ENCODE assay signal across 12 cellular contexts in genomic region chr18:70154591-70155194, GRCh38. TPM values are rescaled to one million over a fixed set of nuclear protein-coding genes. Genes with fewer than 3 reads are reported as not detected.
DNase-seq lines count a peak whose midpoint lies in the region; ATAC-seq, FAIRE-seq and TF ChIP-seq lines count a peak whose summit lies in the region.
"Had no signal": no experiment of that assay in that cellular context is flagged by ENCODE, and none has a peak within 500 bp of the region (broad histone marks: within the 10 kb centered on the region; RNA-seq: fewer than 3 reads in every experiment).

No MANE protein-coding gene starts in this region.

- DNase-seq in GM19239 (ENCODE audit: insufficient read length, low spot score) (no peak), SK-N-SH (no peak), fibroblast of the conjunctiva (ENCODE audit: low read depth) (peak; percentile 8), DMS153 (lab: John Stamatoyannopoulos, UW) (no peak)
- no peak for DNase-seq in stimulated activated effector memory CD8-positive, alpha-beta T cell treated with anti-CD3 and anti-CD28 coated beads, Interleukin-12 subunit alpha, Interleukin-12 subunit beta, amount 100 ng/mL, for 72 hours (ENCODE audit: low spot score in 2 of 2)
- no peak for DNase-seq in naive thymus-derived CD8-positive, alpha-beta T cell
- DNase-seq: amygdala, DMS79 treated with DMSO at 0.1 percent for 48 hours, hippocampal formation had no signal

- H3K79me2 ChIP-seq in SK-N-SH (ENCODE audit: insufficient read depth): peaks cover 6% of the 10 kb centered on the region; the same call in 1 of the 2 replicates

- no peaks in the 10 kb centered on the region for H3K9me3 Mint-ChIP-seq in stimulated activated effector memory CD8-positive, alpha-beta T cell treated with anti-CD3 and anti-CD28 coated beads, Interleukin-12 subunit alpha, Interleukin-12 subunit beta, amount 100 ng/mL, for 72 hours
- H3K9me3 Mint-ChIP-seq in naive thymus-derived CD8-positive, alpha-beta T cell: no peaks in the 10 kb centered on the region

- no peak for TF ChIP-seq EP300 in SK-N-SH (IDR thresholded peaks at IDR 0.05; ENCODE audit: borderline replicate concordance in 1 of 2, low read depth in 1 of 2, low read length in 1 of 2)

- H3K4me3 ChIP-seq in SK-N-SH (ENCODE audit: low read depth in 2 of 2, low read length in 1 of 2): no peak overlapping the region
- H3K4me3 ChIP-seq: thoracic aorta had no signal

- H3K4me2 ChIP-seq in SK-N-SH: no peak overlapping the region

- peaks cover 29% of the 10 kb centered on the region for H3K4me1 Mint-ChIP-seq in stimulated activated effector memory CD8-positive, alpha-beta T cell treated with anti-CD3 and anti-CD28 coated beads, Interleukin-12 subunit alpha, Interleukin-12 subunit beta, amount 100 ng/mL, for 72 hours
- peaks cover 8 to 33% (median 18%) of the 10 kb centered on the region in 4 donors for H3K4me1 Mint-ChIP-seq in naive thymus-derived CD8-positive, alpha-beta T cell

- POLR2A ChIA-PET in SK-N-SH (lab: Yijun Ruan, JAX): no interaction called here
- POLR2A ChIA-PET in naive thymus-derived CD8-positive, alpha-beta T cell (lab: Charles Lee): no interaction called here

- H3K4me1 ChIP-seq in SK-N-SH (ENCODE audit: control insufficient read depth in 1 of 2, insufficient read depth in 2 of 2, low read depth in 1 of 2, low read length in 1 of 2): peaks cover 0 to 6% of the 10 kb centered on the region in 2 experiments; a peak in 1 of 4 replicates

- ATAC-seq in stimulated activated effector memory CD8-positive, alpha-beta T cell treated with anti-CD3 and anti-CD28 coated beads, Interleukin-12 subunit alpha, Interleukin-12 subunit beta, amount 100 ng/mL, for 72 hours: peak; percentile 48
- ATAC-seq in naive thymus-derived CD8-positive, alpha-beta T cell: no peak
- ATAC-seq in GM18861 (IDR thresholded peaks at IDR 0.05; ENCODE audit: unreplicated experiment): no peak

- CTCF ChIA-PET in SK-N-SH (lab: Yijun Ruan, JAX): interaction anchor here (1.0 kb wide), 1 partner anchor 16 kb away, joined by 3 read pairs; no protein-coding TSS in a partner anchor

- H4K20me1 ChIP-seq in SK-N-SH (ENCODE audit: insufficient read depth): no peaks in the 10 kb centered on the region

- FAIRE-seq in GM19239 (lab: Jason Lieb, UNC): peak; percentile 14

- H3K27ac Mint-ChIP-seq in stimulated activated effector memory CD8-positive, alpha-beta T cell treated with anti-CD3 and anti-CD28 coated beads, Interleukin-12 subunit alpha, Interleukin-12 subunit beta, amount 100 ng/mL, for 72 hours: peak overlapping the region; percentile 4
- H3K27ac Mint-ChIP-seq in naive thymus-derived CD8-positive, alpha-beta T cell: no peak overlapping the region
- H3K27ac Mint-ChIP-seq: mesothelial cell of epicardium had no signal

- H3K27ac ChIP-seq in SK-N-SH (ENCODE audit: low read depth in 2 of 2, low read length in 1 of 2): peak overlapping the region in 1 of 2 experiments; percentile 34; a peak in 1 of 4 replicates
- H3K27ac ChIP-seq: thoracic aorta had no signal

- no peak overlapping the region for H3K9ac ChIP-seq in SK-N-SH

- TF ChIP-seq CTCF in SK-N-SH (IDR thresholded peaks at IDR 0.05): no peak

- no peaks in the 10 kb centered on the region for H3K9me3 ChIP-seq in SK-N-SH
- H3K9me3 ChIP-seq: thoracic aorta had no signal

- 65% methylated on average over 4 of the region's 4 CpGs for WGBS in SK-N-SH (ENCODE audit: low lambda C conversion rate)

- no peaks in the 10 kb centered on the region for H3K9me2 ChIP-seq in SK-N-SH

- TF ChIP-seq RAD21 in SK-N-SH (IDR thresholded peaks at IDR 0.05; ENCODE audit: low read length): no peak

- H2AFZ ChIP-seq in SK-N-SH (ENCODE audit: low read depth): no peak overlapping the region

- peaks cover under 1 to 17% of the 10 kb centered on the region in 2 experiments for H3K36me3 ChIP-seq in SK-N-SH (replicated peaks in 1 of 2; ENCODE audit: control insufficient read depth in 1 of 2, insufficient read depth in 2 of 2, low read length in 1 of 2)
- H3K36me3 ChIP-seq: thoracic aorta had no signal

- no peak overlapping the region for H3K4me3 Mint-ChIP-seq in stimulated activated effector memory CD8-positive, alpha-beta T cell treated with anti-CD3 and anti-CD28 coated beads, Interleukin-12 subunit alpha, Interleukin-12 subunit beta, amount 100 ng/mL, for 72 hours
- no peak overlapping the region for H3K4me3 Mint-ChIP-seq in naive thymus-derived CD8-positive, alpha-beta T cell
- H3K4me3 Mint-ChIP-seq: mesothelial cell of epicardium had no signal

- peaks cover 11% of the 10 kb centered on the region for H3F3A ChIP-seq in SK-N-SH (replicated peaks; ENCODE audit: insufficient read depth)

- peaks cover 50% of the 10 kb centered on the region for H3K36me3 Mint-ChIP-seq in stimulated activated effector memory CD8-positive, alpha-beta T cell treated with anti-CD3 and anti-CD28 coated beads, Interleukin-12 subunit alpha, Interleukin-12 subunit beta, amount 100 ng/mL, for 72 hours
- H3K36me3 Mint-ChIP-seq in naive thymus-derived CD8-positive, alpha-beta T cell: peaks cover 17 to 71% (median 46%) of the 10 kb centered on the region in 3 donors

- H3K27me3 Mint-ChIP-seq in naive thymus-derived CD8-positive, alpha-beta T cell: no peaks in the 10 kb centered on the region

- no peaks in the 10 kb centered on the region for H3K27me3 ChIP-seq in SK-N-SH (ENCODE audit: insufficient read depth)

TF ChIP-seq in SK-N-SH, 30 proteins besides CTCF, POLR2A, EP300 and RAD21:
- TF ChIP-seq PBX3 (IDR thresholded peaks at IDR 0.05) (peak; percentile 14; the same call in 1 of the 2 replicates), NFIC (IDR thresholded peaks at IDR 0.05; ENCODE audit: borderline replicate concordance) (no peak)
TF ChIP-seq in SK-N-SH: peak in this region for 1.

RNA-seq across cellular contexts. Expression of gene RTTN, which starts 50.8 kb away (rescaled TPM):
- polyA plus RNA-seq in SK-N-SH (2012; rRNA removed): 4.7 and 7.1 TPM in 2 replicates
- 5.8 and 6.0 TPM in 2 replicates for polyA plus RNA-seq in SK-N-SH (2012; cell fraction: cytosol; rRNA removed)
- 9.1 and 18.1 TPM in 2 replicates for polyA plus RNA-seq in SK-N-SH (2012; cell fraction: nucleus; rRNA removed)
- 10 to 100 TPM; 25.4 to 26.6 TPM for total RNA-seq in naive thymus-derived CD8-positive, alpha-beta T cell
- 1 to 10 TPM; 2.6 to 4.8 (median 3.2) TPM for polyA plus RNA-seq in naive thymus-derived CD8-positive, alpha-beta T cell
